Comparison of ENCODE assay signal across 17 cellular contexts in the genomic region with DNA sequence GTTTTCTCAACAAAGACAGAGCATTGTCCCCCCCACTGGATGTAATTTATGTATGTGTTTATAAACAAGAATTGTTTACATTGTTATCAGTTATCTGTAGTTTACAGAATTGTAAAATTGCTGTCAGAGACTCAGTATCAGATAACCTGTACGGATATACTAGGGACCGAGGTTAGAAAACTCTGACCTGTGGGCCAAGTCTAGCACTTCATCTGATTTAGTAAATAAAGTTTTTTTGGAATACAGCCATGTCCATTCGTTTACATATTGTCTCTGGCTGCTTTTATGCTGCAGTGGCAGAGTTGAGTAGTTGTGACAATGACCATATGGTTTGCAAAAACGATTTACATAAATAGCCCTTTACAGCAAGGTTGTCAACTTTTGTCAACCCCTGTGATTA.
"Had no signal": no experiment of that assay in that cellular context is flagged by ENCODE, and none has a peak within 500 bp of the region (broad histone marks: within the 10 kb centered on the region; RNA-seq: fewer than 3 reads in every experiment).

No MANE protein-coding gene starts in this region.

- H3K4me1 Mint-ChIP-seq: activated naive CD4-positive, alpha-beta T cell treated with anti-CD3 and anti-CD28 coated beads, Interleukin-2, amount 10 ng/mL, durations not matched to agents 7 days and 5 days; activated T-helper 17 cell treated with anti-CD3 and anti-CD28 coated beads, Interleukin-2, amount 50 U/mL, for 72 hours; stimulated activated memory B cell treated with anti-CD40 and anti-IgM and Interleukin-4, amounts not matched to agents 10 μg/mL and 1 μg/mL and 100 μg/mL, for 72 hours had no signal

- H3K27ac ChIP-seq: adrenal gland, colonic mucosa, epithelial cell of prostate, gastroesophageal sphincter, neural progenitor cell, parathyroid adenoma had no signal

- H3K4me3 Mint-ChIP-seq: activated naive CD4-positive, alpha-beta T cell treated with anti-CD3 and anti-CD28 coated beads, Interleukin-2, amount 10 ng/mL, durations not matched to agents 7 days and 5 days; activated T-helper 17 cell treated with anti-CD3 and anti-CD28 coated beads, Interleukin-2, amount 50 U/mL, for 72 hours; neural progenitor cell; stimulated activated memory B cell treated with anti-CD40 and anti-IgM and Interleukin-4, amounts not matched to agents 10 μg/mL and 1 μg/mL and 100 μg/mL, for 72 hours; T-helper 2 cell treated with Interferon-gamma antibody and Interleukin-4, amounts not matched to agents 5 μg/mL and 100 μg/mL, for 36 hours had no signal

- H3K36me3 Mint-ChIP-seq: activated naive CD4-positive, alpha-beta T cell treated with anti-CD3 and anti-CD28 coated beads, Interleukin-2, amount 10 ng/mL, durations not matched to agents 7 days and 5 days; stimulated activated memory B cell treated with anti-CD40 and anti-IgM and Interleukin-4, amounts not matched to agents 10 μg/mL and 1 μg/mL and 100 μg/mL, for 72 hours had no signal

- H3K4me3 ChIP-seq: adrenal gland, colonic mucosa, gastroesophageal sphincter, neural progenitor cell, smooth muscle cell had no signal

- H3K9me3 ChIP-seq: adrenal gland, colonic mucosa, gastroesophageal sphincter had no signal

- DNase-seq: activated CD4-positive, alpha-beta T cell treated with anti-CD3 and anti-CD28 coated beads, Interleukin-2, amount 50 U/mL, for 1 hour; activated naive CD4-positive, alpha-beta T cell treated with anti-CD3 and anti-CD28 coated beads, Interleukin-2, amount 10 ng/mL, durations not matched to agents 7 days and 5 days; activated T-cell treated with anti-CD3 and anti-CD28 coated beads for 4 hours; adrenal gland; colonic mucosa; effector CD4-positive, alpha-beta T cell; left ventricle myocardium superior; trophoblast cell had no signal

- H3K4me1 ChIP-seq: colonic mucosa had no signal

- H3K9me3 Mint-ChIP-seq: activated naive CD4-positive, alpha-beta T cell treated with anti-CD3 and anti-CD28 coated beads, Interleukin-2, amount 10 ng/mL, durations not matched to agents 7 days and 5 days; activated T-helper 17 cell treated with anti-CD3 and anti-CD28 coated beads, Interleukin-2, amount 50 U/mL, for 72 hours; neural progenitor cell; stimulated activated memory B cell treated with anti-CD40 and anti-IgM and Interleukin-4, amounts not matched to agents 10 μg/mL and 1 μg/mL and 100 μg/mL, for 72 hours; T-helper 2 cell treated with Interferon-gamma antibody and Interleukin-4, amounts not matched to agents 5 μg/mL and 100 μg/mL, for 36 hours had no signal

- ATAC-seq: activated T-helper 17 cell treated with anti-CD3 and anti-CD28 coated beads, Interleukin-2, amount 50 U/mL, for 72 hours; gastroesophageal sphincter; left ventricle myocardium superior; stimulated activated memory B cell treated with anti-CD40 and anti-IgM and Interleukin-4, amounts not matched to agents 10 μg/mL and 1 μg/mL and 100 μg/mL, for 72 hours had no signal

- H3K27me3 Mint-ChIP-seq: activated naive CD4-positive, alpha-beta T cell treated with anti-CD3 and anti-CD28 coated beads, Interleukin-2, amount 10 ng/mL, durations not matched to agents 7 days and 5 days; activated T-helper 17 cell treated with anti-CD3 and anti-CD28 coated beads, Interleukin-2, amount 50 U/mL, for 72 hours; stimulated activated memory B cell treated with anti-CD40 and anti-IgM and Interleukin-4, amounts not matched to agents 10 μg/mL and 1 μg/mL and 100 μg/mL, for 72 hours had no signal

- H3K36me3 ChIP-seq: adrenal gland, colonic mucosa, gastroesophageal sphincter, neural progenitor cell had no signal

- H3K27ac Mint-ChIP-seq: activated naive CD4-positive, alpha-beta T cell treated with anti-CD3 and anti-CD28 coated beads, Interleukin-2, amount 10 ng/mL, durations not matched to agents 7 days and 5 days; activated T-helper 17 cell treated with anti-CD3 and anti-CD28 coated beads, Interleukin-2, amount 50 U/mL, for 72 hours; neural progenitor cell; stimulated activated memory B cell treated with anti-CD40 and anti-IgM and Interleukin-4, amounts not matched to agents 10 μg/mL and 1 μg/mL and 100 μg/mL, for 72 hours; T-helper 2 cell treated with Interferon-gamma antibody and Interleukin-4, amounts not matched to agents 5 μg/mL and 100 μg/mL, for 36 hours had no signal

- FAIRE-seq: keratinocyte had no signal

- H3K27me3 ChIP-seq: adrenal gland, colonic mucosa, gastroesophageal sphincter, neural progenitor cell had no signal
